In genomic region chr4:47615385-47615784, GRCh38 we compare ENCODE assay signal across 16 cellular contexts.
A peak's percentile ranks its signal among the peaks of the same experiment; 100 is the strongest.
DNase-seq lines count a peak whose midpoint lies in the region; ATAC-seq, FAIRE-seq and TF ChIP-seq lines count a peak whose summit lies in the region.
"Had no signal": no experiment of that assay in that cellular context is flagged by ENCODE, and none has a peak within 500 bp of the region (broad histone marks: within the 10 kb centered on the region; RNA-seq: fewer than 3 reads in every experiment).

No MANE protein-coding gene starts in this region.

- no peak overlapping the region for H3K4me3 ChIP-seq in choroid plexus epithelial cell (ENCODE audit: low read depth, low read length)
- no peak overlapping the region for H3K4me3 ChIP-seq in upper lobe of left lung

- DNase-seq in GM03348 (ENCODE audit: low spot score), result peak; percentile 15
- DNase-seq in RPMI7951 (ENCODE audit: low read depth), result peak; percentile 59
- peak; percentile 27 for DNase-seq in choroid plexus epithelial cell (ENCODE audit: low read depth)
- DNase-seq in iris pigment epithelial cell (ENCODE audit: low read depth), result peak; percentile 49
- no peak for DNase-seq in Ammon's horn (ENCODE audit: low spot score)
- no peak for DNase-seq in upper lobe of left lung
- DNase-seq in NCI-H1105 treated with DMSO at 0.1 percent for 48 hours (lab: John Stamatoyannopoulos, UW), result no peak
- DNase-seq in GM19239 (ENCODE audit: insufficient read length, low spot score), result no peak
- DNase-seq: CD4-positive, alpha-beta T cell; DND-41; NCI-H1417 treated with DMSO at 0.1 percent for 48 hours; NCI-H2029; NCI-H2171 treated with DMSO at 0.1 percent for 48 hours; NCI-H510A treated with DMSO at 0.1 percent for 48 hours had no signal

- 86 to 90% methylated on average over 4 of the region's 4 CpGs for WGBS in upper lobe of left lung, 2 donors

- no peaks in the 10 kb centered on the region for H3K4me1 ChIP-seq in upper lobe of left lung

- no peaks in the 10 kb centered on the region for H3K9me3 ChIP-seq in upper lobe of left lung

- no peak for ATAC-seq in upper lobe of left lung (ENCODE audit: low FRiP score in 2 of 2)
- ATAC-seq: HepG2 had no signal

- TF ChIP-seq EP300 in upper lobe of left lung (IDR thresholded peaks at IDR 0.05), result no peak

- no peak for TF ChIP-seq POLR2A in upper lobe of left lung (IDR thresholded peaks at IDR 0.05)

- no peaks in the 10 kb centered on the region for H3K36me3 ChIP-seq in upper lobe of left lung

- H3K27ac ChIP-seq in upper lobe of left lung, result no peak overlapping the region

- no peaks in the 10 kb centered on the region for H3K27me3 ChIP-seq in upper lobe of left lung

- no peak for FAIRE-seq in GM19239 (lab: Jason Lieb, UNC)
- FAIRE-seq: H54, HepG2 had no signal

- TF ChIP-seq CTCF in choroid plexus epithelial cell (conservative IDR thresholded peaks at IDR 0.05; ENCODE audit: low read depth, low read length), result no peak
- no peak for TF ChIP-seq CTCF in upper lobe of left lung (IDR thresholded peaks at IDR 0.05)

Comparison
In these comparisons a context has a peak if more than half of its experiments do, and no peak if none do; other contexts are left out.
1. DNase-seq: peak in GM03348 (single experiment), RPMI7951 (single experiment), choroid plexus epithelial cell (single experiment) and iris pigment epithelial cell (single experiment); none in Ammon's horn (single experiment), upper lobe of left lung (0 of 2), NCI-H1105 treated with DMSO at 0.1 percent for 48 hours (single experiment) and GM19239 (single experiment).